In the genomic region with DNA sequence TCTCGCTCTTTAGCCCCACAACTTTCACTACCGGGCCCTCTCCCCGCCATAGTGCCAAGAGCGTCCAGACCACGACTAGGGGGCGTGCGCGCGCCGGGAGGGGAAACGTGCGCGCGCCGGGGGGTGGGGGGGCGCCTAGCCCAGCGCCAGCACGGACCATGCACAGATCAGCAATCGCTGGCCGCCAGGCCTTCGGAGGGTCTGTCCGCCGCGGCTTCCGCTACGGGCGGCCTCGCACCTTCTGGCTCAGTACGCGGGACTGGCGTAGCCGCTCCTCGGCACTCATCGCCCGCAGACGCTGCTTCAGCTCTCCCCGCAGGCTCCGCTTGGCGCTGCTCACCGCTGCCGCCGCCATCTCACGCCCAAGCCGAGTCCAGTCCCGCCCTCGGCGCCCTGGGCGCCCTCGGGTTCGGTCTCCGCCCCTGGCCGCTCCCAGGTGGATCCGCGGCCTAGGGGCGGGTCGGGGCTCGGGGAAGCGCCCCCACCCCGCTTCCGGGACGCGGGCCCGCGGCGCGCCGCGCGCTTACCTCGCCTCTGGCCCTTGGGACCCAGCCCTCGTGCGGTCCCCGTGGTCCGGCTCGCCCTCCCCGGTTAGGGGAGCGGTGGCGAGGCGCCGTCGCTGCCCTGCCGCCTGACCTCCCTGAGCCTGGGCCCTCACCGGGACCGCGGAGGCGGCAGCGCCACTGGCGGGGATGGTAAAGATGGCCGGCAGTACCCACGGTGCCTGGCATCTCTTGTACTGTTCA, we compare ENCODE assay signal across 8 cellular contexts.
DNase-seq lines count a peak whose midpoint lies in the region; ATAC-seq and TF ChIP-seq lines count a peak whose summit lies in the region.

A gene (minus strand): TSS at position 381 of the 746 bp plus-strand sequence. CDS start 26 bp downstream, at position 355.

- no peaks in the 10 kb centered on the region for H3K27me3 ChIP-seq in ACC112 (ENCODE audit: insufficient read depth, low read length)

- H3K4me1 ChIP-seq in ACC112 (ENCODE audit: control insufficient read depth, insufficient read depth, low read length, unreplicated experiment), result peaks cover 35% of the 10 kb centered on the region

- H2AFZ ChIP-seq in ACC112 (ENCODE audit: low read length, unreplicated experiment), result peak within 1 kb of the TSS; percentile 77

- peak; percentile 81 for DNase-seq in NCI-H2171 treated with DMSO at 0.1 percent for 48 hours (lab: John Stamatoyannopoulos, UW)
- peak; percentile 73 to 80 for DNase-seq in cardiac fibroblast (ENCODE audit: low read depth in 2 of 2)
- peak; percentile 79 for DNase-seq in inferior parietal cortex (ENCODE audit: extremely low spot score)
- peak; percentile 53 to 62 for DNase-seq in stimulated activated CD4-positive, alpha-beta T cell treated with anti-CD3 and anti-CD28 coated beads, Interleukin-12 subunit alpha, Interleukin-12 subunit beta, amount 100 ng/mL, for 24 hours (ENCODE audit: low read depth in 2 of 2)

- ATAC-seq in GM18520 (IDR thresholded peaks at IDR 0.05; ENCODE audit: unreplicated experiment) (peak; percentile 61), HG03060 (IDR thresholded peaks at IDR 0.05; ENCODE audit: low read depth, unreplicated experiment) (peak; percentile 51)

- H3K36me3 ChIP-seq in ACC112 (ENCODE audit: insufficient read depth, low read length), result no peaks in the 10 kb centered on the region

- H3K4me3 ChIP-seq in ACC112 (ENCODE audit: low read depth, low read length) (peak within 1 kb of the TSS; percentile 93), WI38 (ENCODE audit: low read depth, low read length) (peak within 1 kb of the TSS; percentile 66), cardiac fibroblast (replicated peaks in 1 of 2; ENCODE audit: low read depth in 2 of 2, low read length in 2 of 2) (peak within 1 kb of the TSS; percentile 66 to 74)

- peaks cover 23% of the 10 kb centered on the region for H3K79me2 ChIP-seq in ACC112 (ENCODE audit: control insufficient read depth, insufficient read depth, low read length, unreplicated experiment)

- H3K27ac ChIP-seq in ACC112 (ENCODE audit: low read depth, low read length), result peak within 1 kb of the TSS; percentile 64

- TF ChIP-seq CTCF in WI38 (IDR thresholded peaks at IDR 0.05; ENCODE audit: low read depth, low read length) (peak; percentile 19; the same call in 1 of the 2 replicates), cardiac fibroblast (IDR thresholded peaks at IDR 0.05; ENCODE audit: low read depth, low read length) (peak; percentile 18)

Comparison
In these comparisons a context has a peak if more than half of its experiments do, and no peak if none do; other contexts are left out.
1. Peak in every context shown above with its lines: DNase-seq, ATAC-seq, H3K4me3 ChIP-seq and H3K27ac ChIP-seq.